Comparison of ENCODE assay signal across 21 cellular contexts in genomic region chr6:16488813-16489212, GRCh38.
DNase-seq lines count a peak whose midpoint lies in the region; ATAC-seq and TF ChIP-seq lines count a peak whose summit lies in the region.
"Had no signal": no experiment of that assay in that cellular context is flagged by ENCODE, and none has a peak within 500 bp of the region (broad histone marks: within the 10 kb centered on the region; RNA-seq: fewer than 3 reads in every experiment).

No MANE protein-coding gene starts in this region.

- POLR2A ChIA-PET in activated CD8-positive, alpha-beta T cell treated with anti-CD3 and anti-CD28 coated beads, Interleukin-2, amount 10 ng/mL, durations not matched to agents 7 days and 5 days (lab: Charles Lee): interaction anchor here (0.6 to 4.4 kb wide), 3 partner anchors 23 to 1672 kb away, joined by 3 to 17 read pairs (median 3); partner anchors contain the start of gene ATXN1

- DNase-seq in left ventricle myocardium superior (no peak), right cardiac atrium (no peak), esophagus squamous epithelium (lab: John Stamatoyannopoulos, UW) (no peak), NCI-H1417 (lab: John Stamatoyannopoulos, UW) (no peak), esophagus muscularis mucosa (ENCODE audit: extremely low spot score) (no peak)
- DNase-seq in activated CD8-positive, alpha-beta T cell treated with anti-CD3 and anti-CD28 coated beads, Interleukin-2, amount 10 ng/mL, durations not matched to agents 7 days and 5 days: no peak
- no peak for DNase-seq in stimulated activated naive CD8-positive, alpha-beta T cell treated with anti-CD3 and anti-CD28 coated beads, Interleukin-15, amount 100 ng/mL, for 72 hours
- DNase-seq: activated CD8-positive, alpha-beta memory T cell treated with anti-CD3 and anti-CD28 coated beads, Interleukin-2, amount 50 U/mL, for 48 hours; activated naive CD4-positive, alpha-beta T cell treated with anti-CD3 and anti-CD28 coated beads for 36 hours; DMS79 treated with DMSO at 0.1 percent for 48 hours; effector CD8-positive, alpha-beta T cell; left cardiac atrium; mesendoderm; NCI-H1105; NCI-H2107; NCI-H510A; stimulated activated naive CD4-positive, alpha-beta T cell treated with Interleukin-2 at 50 U/mL for 16 hours; transverse colon had no signal

- no peaks in the 10 kb centered on the region for H3K4me1 ChIP-seq in right cardiac atrium (ENCODE audit: control insufficient read depth, insufficient read depth, low read length)
- H3K4me1 ChIP-seq in esophagus squamous epithelium: peaks cover 0 to 65% (median 20%) of the 10 kb centered on the region in 3 donors
- no peaks in the 10 kb centered on the region for H3K4me1 ChIP-seq in esophagus muscularis mucosa
- H3K4me1 ChIP-seq: HAP-1, SJSA1, transverse colon had no signal

- peaks cover 83% of the 10 kb centered on the region for H3K4me1 Mint-ChIP-seq in activated CD8-positive, alpha-beta T cell treated with anti-CD3 and anti-CD28 coated beads, Interleukin-2, amount 10 ng/mL, durations not matched to agents 7 days and 5 days (ENCODE audit: low read depth)
- H3K4me1 Mint-ChIP-seq in stimulated activated naive CD8-positive, alpha-beta T cell treated with anti-CD3 and anti-CD28 coated beads, Interleukin-15, amount 100 ng/mL, for 72 hours: peaks cover 91% of the 10 kb centered on the region

- intact Hi-C loops in left ventricle myocardium superior (cut with micrococcal nuclease) (no loop called here), right cardiac atrium (cut with DNase I) (no loop called here), esophagus squamous epithelium (cut with DNase I) (no loop called here), esophagus muscularis mucosa (cut with DNase I) (no loop called here)

- H3K4me3 ChIP-seq in right cardiac atrium (ENCODE audit: low read length): no peak overlapping the region
- no peak overlapping the region for H3K4me3 ChIP-seq in esophagus squamous epithelium
- no peak overlapping the region for H3K4me3 ChIP-seq in esophagus muscularis mucosa
- H3K4me3 ChIP-seq: HAP-1, SJSA1, transverse colon had no signal

- H3K27me3 ChIP-seq in right cardiac atrium (ENCODE audit: control insufficient read depth, insufficient read depth): no peaks in the 10 kb centered on the region
- H3K27me3 ChIP-seq in esophagus squamous epithelium: no peaks in the 10 kb centered on the region
- H3K27me3 ChIP-seq in esophagus muscularis mucosa: no peaks in the 10 kb centered on the region
- H3K27me3 ChIP-seq: SJSA1, transverse colon had no signal

- no peaks in the 10 kb centered on the region for H3K9me3 Mint-ChIP-seq in activated CD8-positive, alpha-beta T cell treated with anti-CD3 and anti-CD28 coated beads, Interleukin-2, amount 10 ng/mL, durations not matched to agents 7 days and 5 days (ENCODE audit: insufficient read depth)
- no peaks in the 10 kb centered on the region for H3K9me3 Mint-ChIP-seq in stimulated activated naive CD8-positive, alpha-beta T cell treated with anti-CD3 and anti-CD28 coated beads, Interleukin-15, amount 100 ng/mL, for 72 hours
- H3K9me3 Mint-ChIP-seq: activated naive CD4-positive, alpha-beta T cell treated with anti-CD3 and anti-CD28 coated beads for 36 hours had no signal

- TF ChIP-seq POLR2A in esophagus squamous epithelium (IDR thresholded peaks at IDR 0.05) (no peak), esophagus muscularis mucosa (IDR thresholded peaks at IDR 0.05; ENCODE audit: low read depth) (no peak)

- no peak for TF ChIP-seq EP300 in esophagus muscularis mucosa (IDR thresholded peaks at IDR 0.05)

- peak overlapping the region; percentile 80 for H3K27ac Mint-ChIP-seq in activated CD8-positive, alpha-beta T cell treated with anti-CD3 and anti-CD28 coated beads, Interleukin-2, amount 10 ng/mL, durations not matched to agents 7 days and 5 days
- peak overlapping the region; percentile 4 to 60 for H3K27ac Mint-ChIP-seq in stimulated activated naive CD8-positive, alpha-beta T cell treated with anti-CD3 and anti-CD28 coated beads, Interleukin-15, amount 100 ng/mL, for 72 hours
- H3K27ac Mint-ChIP-seq: activated naive CD4-positive, alpha-beta T cell treated with anti-CD3 and anti-CD28 coated beads for 36 hours had no signal

- H3K36me3 ChIP-seq in esophagus squamous epithelium (peaks cover 0 to 7% (median 0%) of the 10 kb centered on the region in 3 donors), esophagus muscularis mucosa (peaks cover 5 to 24% (median 16%) of the 10 kb centered on the region in 4 donors)
- H3K36me3 ChIP-seq: HAP-1 had no signal

- 49% methylated on average over 2 of the region's 2 CpGs for WGBS in right cardiac atrium
- 39 to 49% methylated on average over 2 of the region's 2 CpGs for WGBS in esophagus squamous epithelium, 2 donors
- WGBS in esophagus muscularis mucosa: 71% methylated on average over 2 of the region's 2 CpGs

- no peaks in the 10 kb centered on the region for H3K27me3 Mint-ChIP-seq in activated CD8-positive, alpha-beta T cell treated with anti-CD3 and anti-CD28 coated beads, Interleukin-2, amount 10 ng/mL, durations not matched to agents 7 days and 5 days (ENCODE audit: low read depth)
- H3K27me3 Mint-ChIP-seq in stimulated activated naive CD8-positive, alpha-beta T cell treated with anti-CD3 and anti-CD28 coated beads, Interleukin-15, amount 100 ng/mL, for 72 hours: no peaks in the 10 kb centered on the region

- no peak overlapping the region for H3K27ac ChIP-seq in right cardiac atrium (ENCODE audit: low read length)
- H3K27ac ChIP-seq in esophagus squamous epithelium: peak overlapping the region in 3 of 4 donors; percentile 59 to 63 (median 61)
- no peak overlapping the region for H3K27ac ChIP-seq in esophagus muscularis mucosa (replicated peaks in 1 of 4)
- H3K27ac ChIP-seq: SJSA1, transverse colon had no signal

- CTCF ChIA-PET in activated CD8-positive, alpha-beta T cell treated with anti-CD3 and anti-CD28 coated beads, Interleukin-2, amount 10 ng/mL, durations not matched to agents 7 days and 5 days (lab: Charles Lee): interaction anchor here (1.0 to 8.1 kb wide), 9 partner anchors 14 to 275 kb away, joined by 3 to 93 read pairs (median 3); no protein-coding TSS in a partner anchor

- ATAC-seq in left ventricle myocardium superior (peak; percentile 33), right cardiac atrium (no peak), HG03442 (IDR thresholded peaks at IDR 0.05; ENCODE audit: unreplicated experiment) (no peak)
- ATAC-seq in activated CD8-positive, alpha-beta T cell treated with anti-CD3 and anti-CD28 coated beads, Interleukin-2, amount 10 ng/mL, durations not matched to agents 7 days and 5 days: no peak
- ATAC-seq in stimulated activated naive CD8-positive, alpha-beta T cell treated with anti-CD3 and anti-CD28 coated beads, Interleukin-15, amount 100 ng/mL, for 72 hours: no peak

- peaks cover 31% of the 10 kb centered on the region for H3K36me3 Mint-ChIP-seq in activated CD8-positive, alpha-beta T cell treated with anti-CD3 and anti-CD28 coated beads, Interleukin-2, amount 10 ng/mL, durations not matched to agents 7 days and 5 days (ENCODE audit: low read depth)

- peak in 1 of 6 experiments; percentile 16 for TF ChIP-seq CTCF in esophagus squamous epithelium (IDR thresholded peaks at IDR 0.05)
- TF ChIP-seq CTCF in esophagus muscularis mucosa (IDR thresholded peaks at IDR 0.05): no peak

- H3K4me3 Mint-ChIP-seq in activated CD8-positive, alpha-beta T cell treated with anti-CD3 and anti-CD28 coated beads, Interleukin-2, amount 10 ng/mL, durations not matched to agents 7 days and 5 days: peak overlapping the region; percentile 50
- H3K4me3 Mint-ChIP-seq in stimulated activated naive CD8-positive, alpha-beta T cell treated with anti-CD3 and anti-CD28 coated beads, Interleukin-15, amount 100 ng/mL, for 72 hours: peak overlapping the region; percentile 57 to 79
- H3K4me3 Mint-ChIP-seq: activated naive CD4-positive, alpha-beta T cell treated with anti-CD3 and anti-CD28 coated beads for 36 hours had no signal

- H3K9me3 ChIP-seq in right cardiac atrium (ENCODE audit: control insufficient read depth, low read length) (no peaks in the 10 kb centered on the region), esophagus squamous epithelium (no peaks in the 10 kb centered on the region), esophagus muscularis mucosa (no peaks in the 10 kb centered on the region)
- H3K9me3 ChIP-seq: HAP-1, SJSA1, transverse colon had no signal

Comparison
In these comparisons a context has a peak if more than half of its experiments do, and no peak if none do; other contexts are left out.
1. H3K27ac ChIP-seq: peak in esophagus squamous epithelium (3 of 4); none in right cardiac atrium (single experiment) and esophagus muscularis mucosa (0 of 4).